Comparison of ENCODE assay signal across 8 cellular contexts in the genomic region with DNA sequence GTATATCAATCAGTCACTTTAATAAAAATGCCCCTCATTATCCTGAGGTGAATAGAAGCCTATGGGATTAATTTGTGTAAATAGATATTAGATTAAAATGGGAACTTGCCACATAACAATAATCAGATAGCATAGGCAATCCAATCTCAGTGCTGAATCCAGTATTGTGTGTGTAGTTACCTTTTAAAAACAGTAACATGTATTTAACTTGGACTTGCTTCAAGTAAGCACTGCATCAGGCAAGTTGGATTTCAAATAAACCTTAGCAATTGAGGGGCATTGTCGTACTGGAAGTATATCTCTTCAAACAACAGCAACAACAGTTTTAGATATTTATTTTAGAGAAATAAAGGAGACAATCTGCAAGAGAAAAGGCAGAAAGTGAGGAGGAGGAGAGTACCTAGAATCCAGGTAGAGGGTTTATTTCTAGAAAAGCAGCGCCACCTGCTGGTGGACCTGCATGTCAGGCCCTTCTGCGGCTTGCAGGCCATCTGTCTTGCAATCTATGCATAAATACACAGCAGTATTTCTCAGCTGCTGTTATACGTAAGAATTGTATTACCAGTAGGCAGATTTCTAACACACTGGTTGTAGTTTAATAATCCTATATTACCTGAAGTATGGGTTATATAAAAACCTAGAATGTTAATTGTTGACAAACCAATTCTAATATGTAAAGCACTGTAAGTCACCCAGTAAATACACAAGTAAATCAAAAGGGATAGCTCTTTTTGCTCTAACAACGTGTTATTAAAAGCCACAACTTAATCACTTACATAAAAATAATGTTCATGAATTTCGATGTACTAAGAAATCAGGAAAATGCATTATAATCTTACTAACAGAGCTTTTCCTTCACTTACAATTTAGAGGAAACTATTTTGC.
DNase-seq lines count a peak whose midpoint lies in the region; ATAC-seq and TF ChIP-seq lines count a peak whose summit lies in the region.

No MANE protein-coding gene starts in this region.

- TF ChIP-seq CTCF in esophagus squamous epithelium (IDR thresholded peaks at IDR 0.05), result peak; percentile 63 to 91 (median 81)

- no peak overlapping the region for H3K4me3 Mint-ChIP-seq in natural killer cell treated with Interleukin-12 subunit alpha and Interleukin-12 subunit beta and Interleukin-15 and Interleukin-18, amount 100 ng/mL, for 72 hours
- no peak overlapping the region for H3K4me3 Mint-ChIP-seq in stimulated activated naive B cell treated with anti-CD40 and anti-IgM and Interleukin-4, amounts not matched to agents 10 μg/mL and 1 μg/mL and 100 μg/mL, for 72 hours

- H3K36me3 ChIP-seq in esophagus squamous epithelium, result no peaks in the 10 kb centered on the region

- H3K27me3 Mint-ChIP-seq in natural killer cell treated with Interleukin-12 subunit alpha and Interleukin-12 subunit beta and Interleukin-15 and Interleukin-18, amount 100 ng/mL, for 72 hours, result peaks cover 0 to 7% of the 10 kb centered on the region in 2 donors
- peaks cover 0 to 6% of the 10 kb centered on the region in 2 donors for H3K27me3 Mint-ChIP-seq in stimulated activated naive B cell treated with anti-CD40 and anti-IgM and Interleukin-4, amounts not matched to agents 10 μg/mL and 1 μg/mL and 100 μg/mL, for 72 hours

- no peaks in the 10 kb centered on the region for H3K27me3 ChIP-seq in esophagus squamous epithelium

- ATAC-seq in GM21367 (IDR thresholded peaks at IDR 0.05; ENCODE audit: unreplicated experiment), result peak; percentile 94
- ATAC-seq in natural killer cell treated with Interleukin-12 subunit alpha and Interleukin-12 subunit beta and Interleukin-15 and Interleukin-18, amount 100 ng/mL, for 72 hours, result no peak
- ATAC-seq in stimulated activated naive B cell treated with anti-CD40 and anti-IgM and Interleukin-4, amounts not matched to agents 10 μg/mL and 1 μg/mL and 100 μg/mL, for 72 hours (replicated peaks), result peak; percentile 79 to 87

- no peak overlapping the region for H3K4me3 ChIP-seq in esophagus squamous epithelium

- no peaks in the 10 kb centered on the region for H3K4me1 ChIP-seq in esophagus squamous epithelium

- no peak overlapping the region for H3K27ac Mint-ChIP-seq in natural killer cell treated with Interleukin-12 subunit alpha and Interleukin-12 subunit beta and Interleukin-15 and Interleukin-18, amount 100 ng/mL, for 72 hours
- H3K27ac Mint-ChIP-seq in stimulated activated naive B cell treated with anti-CD40 and anti-IgM and Interleukin-4, amounts not matched to agents 10 μg/mL and 1 μg/mL and 100 μg/mL, for 72 hours, result no peak overlapping the region

- no peaks in the 10 kb centered on the region for H3K9me3 Mint-ChIP-seq in natural killer cell treated with Interleukin-12 subunit alpha and Interleukin-12 subunit beta and Interleukin-15 and Interleukin-18, amount 100 ng/mL, for 72 hours
- H3K9me3 Mint-ChIP-seq in stimulated activated naive B cell treated with anti-CD40 and anti-IgM and Interleukin-4, amounts not matched to agents 10 μg/mL and 1 μg/mL and 100 μg/mL, for 72 hours, result no peaks in the 10 kb centered on the region

- H3K27ac ChIP-seq in esophagus squamous epithelium, result no peak overlapping the region

- intact Hi-C loops in esophagus squamous epithelium (cut with DNase I), result no loop called here

- H3K36me3 Mint-ChIP-seq in natural killer cell treated with Interleukin-12 subunit alpha and Interleukin-12 subunit beta and Interleukin-15 and Interleukin-18, amount 100 ng/mL, for 72 hours, result no peaks in the 10 kb centered on the region
- no peaks in the 10 kb centered on the region for H3K36me3 Mint-ChIP-seq in stimulated activated naive B cell treated with anti-CD40 and anti-IgM and Interleukin-4, amounts not matched to agents 10 μg/mL and 1 μg/mL and 100 μg/mL, for 72 hours

- no peaks in the 10 kb centered on the region for H3K4me1 Mint-ChIP-seq in natural killer cell treated with Interleukin-12 subunit alpha and Interleukin-12 subunit beta and Interleukin-15 and Interleukin-18, amount 100 ng/mL, for 72 hours (ENCODE audit: low read depth in 2 of 2)
- H3K4me1 Mint-ChIP-seq in stimulated activated naive B cell treated with anti-CD40 and anti-IgM and Interleukin-4, amounts not matched to agents 10 μg/mL and 1 μg/mL and 100 μg/mL, for 72 hours, result no peaks in the 10 kb centered on the region

- no peaks in the 10 kb centered on the region for H3K9me3 ChIP-seq in esophagus squamous epithelium

- DNase-seq in CMK (ENCODE audit: low read depth) (peak; percentile 30), HUDEP-2 (lab: John Stamatoyannopoulos, UW; ENCODE audit: unreplicated experiment in 76 of 76) (peak in 53 of 76 experiments; percentile 1 to 63 (median 20)), NOMO-1 treated with dmso at 0.1 percent for 144 hours (lab: John Stamatoyannopoulos, UW; ENCODE audit: unreplicated experiment) (peak; percentile 47), activated T-cell treated with anti-CD3 and anti-CD28 coated beads for 4 hours (peak; percentile 42), esophagus squamous epithelium (lab: John Stamatoyannopoulos, UW) (no peak)
- peak; percentile 79 for DNase-seq in natural killer cell treated with Interleukin-12 subunit alpha and Interleukin-12 subunit beta and Interleukin-15 and Interleukin-18, amount 100 ng/mL, for 72 hours (ENCODE audit: low spot score)
- peak; percentile 38 for DNase-seq in stimulated activated naive B cell treated with anti-CD40 and anti-IgM and Interleukin-4, amounts not matched to agents 10 μg/mL and 1 μg/mL and 100 μg/mL, for 72 hours

- WGBS in esophagus squamous epithelium, 2 donors, result 12 to 14% methylated on average over 6 of the region's 6 CpGs

- no peak for TF ChIP-seq POLR2A in esophagus squamous epithelium (IDR thresholded peaks at IDR 0.05)

Comparison
In these comparisons a context has a peak if more than half of its experiments do, and no peak if none do; other contexts are left out.
1. ATAC-seq: peak in GM21367 (single experiment) and stimulated activated naive B cell treated with anti-CD40 and anti-IgM and Interleukin-4, amounts not matched to agents 10 μg/mL and 1 μg/mL and 100 μg/mL, for 72 hours (2 of 2); none in natural killer cell treated with Interleukin-12 subunit alpha and Interleukin-12 subunit beta and Interleukin-15 and Interleukin-18, amount 100 ng/mL, for 72 hours (0 of 2).